ENCODE assay signal across 9 cellular contexts in genomic region chr5:169548315-169548714, GRCh38. TPM values are rescaled to one million over a fixed set of nuclear protein-coding genes. Genes with fewer than 3 reads are reported as not detected.
DNase-seq lines count a peak whose midpoint lies in the region; ATAC-seq and TF ChIP-seq lines count a peak whose summit lies in the region.
"Had no signal": no experiment of that assay in that cellular context is flagged by ENCODE, and none has a peak within 500 bp of the region (broad histone marks: within the 10 kb centered on the region; RNA-seq: fewer than 3 reads in every experiment).

No MANE protein-coding gene starts in this region.

- no peak overlapping the region for H3K4me3 Mint-ChIP-seq in activated T-helper 2 cell treated with anti-CD3 and anti-CD28 coated beads, Interferon-gamma antibody, Interleukin-2, Interleukin-4, amounts not matched to agents 10 μg/mL and 5 μg/mL and 100 μg/mL, durations not matched to agents 14 hours and 24 hours and 36 hours (ENCODE audit: low read depth)

- no peaks in the 10 kb centered on the region for H3K4me1 ChIP-seq in right atrium auricular region

- peaks cover 5% of the 10 kb centered on the region for H3K4me1 Mint-ChIP-seq in activated T-helper 2 cell treated with anti-CD3 and anti-CD28 coated beads, Interferon-gamma antibody, Interleukin-2, Interleukin-4, amounts not matched to agents 10 μg/mL and 5 μg/mL and 100 μg/mL, durations not matched to agents 14 hours and 24 hours and 36 hours (ENCODE audit: low read depth)

- no peak overlapping the region for H3K27ac ChIP-seq in right atrium auricular region

- intact Hi-C loops in Right ventricle myocardium superior (cut with DNase I): loop anchor here (10.0 kb wide), 2 partner anchors 244 to 564 kb away; partner anchors contain the start of gene SLIT3
- intact Hi-C loops in activated T-helper 2 cell treated with anti-CD3 and anti-CD28 coated beads, Interferon-gamma antibody, Interleukin-2, Interleukin-4, amounts not matched to agents 10 μg/mL and 5 μg/mL and 100 μg/mL, durations not matched to agents 14 hours and 24 hours and 36 hours (cut with micrococcal nuclease): no loop called here

- ATAC-seq in Right ventricle myocardium superior (ENCODE audit: poor library complexity) (peak; percentile 92), GM21515 (IDR thresholded peaks at IDR 0.05; ENCODE audit: unreplicated experiment) (no peak)

- DNase-seq in Right ventricle myocardium superior (no peak), right atrium auricular region (ENCODE audit: low spot score) (no peak), amniotic epithelial cell (ENCODE audit: low read depth) (peak; percentile 65), iPS-NIHi7 (ENCODE audit: extremely low spot score) (peak; percentile 31), LoVo (ENCODE audit: low spot score) (no peak)
- DNase-seq in activated T-helper 2 cell treated with anti-CD3 and anti-CD28 coated beads, Interferon-gamma antibody, Interleukin-2, Interleukin-4, amounts not matched to agents 10 μg/mL and 5 μg/mL and 100 μg/mL, durations not matched to agents 14 hours and 24 hours and 36 hours (ENCODE audit: low spot score): no peak
- no peak for DNase-seq in stimulated activated CD4-positive, alpha-beta T cell treated with anti-CD3 and anti-CD28 coated beads, Interleukin-1b, Interleukin-23, amount 100 ng/mL, for 48 hours
- DNase-seq: activated CD4-positive, alpha-beta T cell treated with anti-CD3 and anti-CD28 coated beads, Interleukin-2, amount 50 U/mL, for 48 hours had no signal

- H3K27ac Mint-ChIP-seq in activated T-helper 2 cell treated with anti-CD3 and anti-CD28 coated beads, Interferon-gamma antibody, Interleukin-2, Interleukin-4, amounts not matched to agents 10 μg/mL and 5 μg/mL and 100 μg/mL, durations not matched to agents 14 hours and 24 hours and 36 hours: no peak overlapping the region

- H3K36me3 Mint-ChIP-seq in activated T-helper 2 cell treated with anti-CD3 and anti-CD28 coated beads, Interferon-gamma antibody, Interleukin-2, Interleukin-4, amounts not matched to agents 10 μg/mL and 5 μg/mL and 100 μg/mL, durations not matched to agents 14 hours and 24 hours and 36 hours (ENCODE audit: low read depth): no peaks in the 10 kb centered on the region

- TF ChIP-seq CTCF in right atrium auricular region (IDR thresholded peaks at IDR 0.05): peak in 1 of 2 donors; percentile 62

- peaks cover 53% of the 10 kb centered on the region for H3K27me3 Mint-ChIP-seq in activated T-helper 2 cell treated with anti-CD3 and anti-CD28 coated beads, Interferon-gamma antibody, Interleukin-2, Interleukin-4, amounts not matched to agents 10 μg/mL and 5 μg/mL and 100 μg/mL, durations not matched to agents 14 hours and 24 hours and 36 hours (ENCODE audit: low read depth)

- no peaks in the 10 kb centered on the region for H3K36me3 ChIP-seq in right atrium auricular region

- no peaks in the 10 kb centered on the region for H3K9me3 Mint-ChIP-seq in activated T-helper 2 cell treated with anti-CD3 and anti-CD28 coated beads, Interferon-gamma antibody, Interleukin-2, Interleukin-4, amounts not matched to agents 10 μg/mL and 5 μg/mL and 100 μg/mL, durations not matched to agents 14 hours and 24 hours and 36 hours

- no peaks in the 10 kb centered on the region for H3K27me3 ChIP-seq in right atrium auricular region

- H3K4me3 ChIP-seq in right atrium auricular region: no peak overlapping the region

- no peaks in the 10 kb centered on the region for H3K9me3 ChIP-seq in right atrium auricular region

RNA-seq across cellular contexts. Expression of gene SPDL1, which starts 35.3 kb away (rescaled TPM):
- total RNA-seq in Right ventricle myocardium superior (3.4 TPM), right atrium auricular region (1 to 10 TPM; 3.4 to 8.9 TPM)
- 35.1 and 35.2 TPM in 2 replicates for total RNA-seq in activated T-helper 2 cell treated with anti-CD3 and anti-CD28 coated beads, Interferon-gamma antibody, Interleukin-2, Interleukin-4, amounts not matched to agents 10 μg/mL and 5 μg/mL and 100 μg/mL, durations not matched to agents 14 hours and 24 hours and 36 hours

Comparison
In these comparisons a context has a peak if more than half of its experiments do, and no peak if none do; other contexts are left out.
1. DNase-seq: peak in amniotic epithelial cell (single experiment) and iPS-NIHi7 (single experiment); none in Right ventricle myocardium superior (single experiment), right atrium auricular region (single experiment), activated T-helper 2 cell treated with anti-CD3 and anti-CD28 coated beads, Interferon-gamma antibody, Interleukin-2, Interleukin-4, amounts not matched to agents 10 μg/mL and 5 μg/mL and 100 μg/mL, durations not matched to agents 14 hours and 24 hours and 36 hours (single experiment), stimulated activated CD4-positive, alpha-beta T cell treated with anti-CD3 and anti-CD28 coated beads, Interleukin-1b, Interleukin-23, amount 100 ng/mL, for 48 hours (single experiment) and LoVo (single experiment).